In genomic region chr13:59702269-59702668, GRCh38 we compare ENCODE assay signal across 31 cellular contexts.
"Had no signal": no experiment of that assay in that cellular context is flagged by ENCODE, and none has a peak within 500 bp of the region (broad histone marks: within the 10 kb centered on the region; RNA-seq: fewer than 3 reads in every experiment).

No MANE protein-coding gene starts in this region.

- H3K4me3 Mint-ChIP-seq: activated CD4-positive, alpha-beta T cell treated with anti-CD3 and anti-CD28 coated beads, Interleukin-2, amount 10 ng/mL, durations not matched to agents 7 days and 5 days; activated CD8-positive, alpha-beta T cell treated with anti-CD3 and anti-CD28 coated beads for 36 hours; activated naive CD8-positive, alpha-beta T cell; activated T-cell treated with anti-CD3 and anti-CD28 coated beads, Interleukin-2, amount 50 U/mL, for 4 hours; activated T-helper 17 cell treated with anti-CD3 and anti-CD28 coated beads, Interleukin-2, amount 50 U/mL, for 72 hours; effector memory CD8-positive, alpha-beta T cell; WTC11 had no signal

- H3K27ac ChIP-seq: brain microvascular endothelial cell, esophagus muscularis mucosa, foreskin keratinocyte, gastrocnemius medialis, heart right ventricle had no signal

- H3K9me3 Mint-ChIP-seq: activated CD4-positive, alpha-beta T cell treated with anti-CD3 and anti-CD28 coated beads, Interleukin-2, amount 10 ng/mL, durations not matched to agents 7 days and 5 days; activated CD8-positive, alpha-beta T cell treated with anti-CD3 and anti-CD28 coated beads for 36 hours; activated T-cell treated with anti-CD3 and anti-CD28 coated beads, Interleukin-2, amount 50 U/mL, for 4 hours; activated T-helper 17 cell treated with anti-CD3 and anti-CD28 coated beads, Interleukin-2, amount 50 U/mL, for 72 hours; effector memory CD8-positive, alpha-beta T cell; WTC11 had no signal

- H3K27me3 Mint-ChIP-seq: activated CD4-positive, alpha-beta T cell treated with anti-CD3 and anti-CD28 coated beads, Interleukin-2, amount 10 ng/mL, durations not matched to agents 7 days and 5 days; activated CD8-positive, alpha-beta T cell treated with anti-CD3 and anti-CD28 coated beads for 36 hours; activated naive CD8-positive, alpha-beta T cell; activated T-helper 17 cell treated with anti-CD3 and anti-CD28 coated beads, Interleukin-2, amount 50 U/mL, for 72 hours; effector memory CD8-positive, alpha-beta T cell had no signal

- FAIRE-seq: bronchial epithelial cell, colon had no signal

- ATAC-seq: activated CD8-positive, alpha-beta T cell treated with anti-CD3 and anti-CD28 coated beads for 36 hours; activated T-cell treated with anti-CD3 and anti-CD28 coated beads, Interleukin-2, amount 50 U/mL, for 4 hours; activated T-helper 17 cell treated with anti-CD3 and anti-CD28 coated beads, Interleukin-2, amount 50 U/mL, for 72 hours; effector memory CD8-positive, alpha-beta T cell; foreskin keratinocyte; gastrocnemius medialis; heart right ventricle; WTC11 had no signal

- H3K9me3 ChIP-seq: esophagus muscularis mucosa, gastrocnemius medialis, heart right ventricle had no signal

- H3K27me3 ChIP-seq: brain microvascular endothelial cell, esophagus muscularis mucosa, foreskin keratinocyte, gastrocnemius medialis, heart right ventricle had no signal

- H3K4me1 ChIP-seq: foreskin keratinocyte, gastrocnemius medialis, heart right ventricle had no signal

- H3K36me3 Mint-ChIP-seq: activated naive CD8-positive, alpha-beta T cell; WTC11 had no signal

- DNase-seq: activated CD4-positive, alpha-beta T cell treated with anti-CD3 and anti-CD28 coated beads for 1 hour; activated CD4-positive, alpha-beta T cell treated with anti-CD3 and anti-CD28 coated beads for 4 hours; activated CD4-positive, alpha-beta T cell treated with anti-CD3 and anti-CD28 coated beads, Interleukin-2, amount 10 ng/mL, durations not matched to agents 7 days and 5 days; activated CD4-positive, alpha-beta T cell treated with anti-CD3 and anti-CD28 coated beads, Interleukin-2, amount 50 U/mL, for 48 hours; activated CD8-positive, alpha-beta memory T cell treated with anti-CD3 and anti-CD28 coated beads for 24 hours; activated CD8-positive, alpha-beta T cell treated with anti-CD3 and anti-CD28 coated beads for 36 hours; activated effector memory CD4-positive, alpha-beta T cell treated with Interleukin-2 at 50 U/mL for 16 hours; activated gamma-delta T cell treated with Interleukin-2 at 50 U/mL for 16 hours; activated naive CD4-positive, alpha-beta T cell treated with anti-CD3 and anti-CD28 coated beads, Interleukin-2, amount 50 U/mL, for 16 hours; activated naive CD4-positive, alpha-beta T cell treated with Interleukin-2 at 50 U/mL for 16 hours; activated T-cell treated with anti-CD3 and anti-CD28 coated beads, Interleukin-2, amount 50 U/mL, for 4 hours; amniotic stem cell; anterior cingulate cortex; brain microvascular endothelial cell; caudate nucleus; cortex of kidney; dermis blood vessel endothelial cell; effector CD4-positive, alpha-beta T cell; effector memory CD8-positive, alpha-beta T cell; erythroblast; foreskin keratinocyte; gastrocnemius medialis; glutamatergic neuron; heart right ventricle; T-helper 2 cell had no signal

- H3K36me3 ChIP-seq: brain microvascular endothelial cell, esophagus muscularis mucosa, gastrocnemius medialis, heart right ventricle had no signal

- H3K4me3 ChIP-seq: esophagus muscularis mucosa, gastrocnemius medialis, heart right ventricle had no signal

- H3K27ac Mint-ChIP-seq: activated CD4-positive, alpha-beta T cell treated with anti-CD3 and anti-CD28 coated beads, Interleukin-2, amount 10 ng/mL, durations not matched to agents 7 days and 5 days; activated CD8-positive, alpha-beta T cell treated with anti-CD3 and anti-CD28 coated beads for 36 hours; activated naive CD8-positive, alpha-beta T cell; activated T-helper 17 cell treated with anti-CD3 and anti-CD28 coated beads, Interleukin-2, amount 50 U/mL, for 72 hours; effector memory CD8-positive, alpha-beta T cell; WTC11 had no signal

- H3K4me1 Mint-ChIP-seq: activated CD4-positive, alpha-beta T cell treated with anti-CD3 and anti-CD28 coated beads, Interleukin-2, amount 10 ng/mL, durations not matched to agents 7 days and 5 days; activated T-helper 17 cell treated with anti-CD3 and anti-CD28 coated beads, Interleukin-2, amount 50 U/mL, for 72 hours had no signal
